ENCODE assay signal across 33 cellular contexts in the genomic region with DNA sequence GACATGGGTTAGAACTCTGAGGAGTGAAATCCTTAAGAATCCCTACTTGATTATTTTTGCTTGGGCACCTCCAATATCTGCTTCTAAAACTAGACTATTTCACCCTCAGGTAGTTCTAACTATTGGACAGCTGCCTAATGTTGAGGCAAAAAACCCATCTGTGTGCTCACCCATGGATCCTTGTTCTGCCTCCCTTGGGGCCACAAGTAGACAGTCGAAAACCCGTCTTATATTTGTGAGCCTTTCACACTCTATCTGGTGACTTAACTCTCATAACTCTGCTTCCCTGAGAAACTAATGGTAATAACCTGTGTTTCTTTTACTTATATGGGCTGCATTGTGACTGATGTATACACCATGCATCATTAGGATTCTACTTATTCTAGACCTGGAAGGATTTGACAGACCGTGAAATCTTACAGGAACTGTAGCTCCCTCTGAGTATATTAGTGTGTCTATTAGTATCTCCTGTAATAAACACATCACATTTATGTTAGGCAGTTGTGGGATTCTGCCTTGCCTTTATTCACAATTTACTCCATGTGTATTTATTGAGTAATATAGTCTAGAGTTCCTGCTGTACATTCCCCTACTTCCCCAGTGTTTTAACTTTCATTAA.
"Had no signal": no experiment of that assay in that cellular context is flagged by ENCODE, and none has a peak within 500 bp of the region (broad histone marks: within the 10 kb centered on the region; RNA-seq: fewer than 3 reads in every experiment).

No MANE protein-coding gene starts in this region.

- H3K4me3 Mint-ChIP-seq: activated CD4-positive, alpha-beta memory T cell treated with anti-CD3 and anti-CD28 coated beads for 36 hours; activated CD4-positive, alpha-beta T cell treated with anti-CD3 and anti-CD28 coated beads for 36 hours; activated CD4-positive, alpha-beta T cell treated with anti-CD3 and anti-CD28 coated beads, Interleukin-2, amount 10 ng/mL, durations not matched to agents 24 days and 14 days; activated CD8-positive, alpha-beta memory T cell treated with anti-CD3 and anti-CD28 coated beads, Interleukin-2, amount 10 ng/mL, durations not matched to agents 7 days and 5 days; activated CD8-positive, alpha-beta T cell treated with anti-CD3 and anti-CD28 coated beads, Interleukin-2, amount 10 ng/mL, durations not matched to agents 7 days and 5 days; activated naive CD4-positive, alpha-beta T cell treated with anti-CD3 and anti-CD28 coated beads for 36 hours; activated naive CD4-positive, alpha-beta T cell treated with anti-CD3 and anti-CD28 coated beads, Interleukin-2, amount 50 U/mL, for 24 hours; activated naive CD8-positive, alpha-beta T cell treated with anti-CD3 and anti-CD28 coated beads for 36 hours; activated naive CD8-positive, alpha-beta T cell treated with anti-CD3 and anti-CD28 coated beads, Interleukin-2, amount 50 U/mL, for 24 hours; activated T-helper 1 cell treated with anti-CD3 and anti-CD28 coated beads, Interleukin-12 subunit alpha, Interleukin-12 subunit beta, Interleukin-2, Interleukin-4 antibody, amounts not matched to agents 30 ng/mL and 10 ng/mL and 1 ng/mL, durations not matched to agents 14 hours and 24 hours and 36 hours; brain had no signal

- H3K36me3 Mint-ChIP-seq: activated CD4-positive, alpha-beta memory T cell treated with anti-CD3 and anti-CD28 coated beads for 36 hours; activated CD8-positive, alpha-beta memory T cell treated with anti-CD3 and anti-CD28 coated beads, Interleukin-2, amount 10 ng/mL, durations not matched to agents 7 days and 5 days; activated naive CD4-positive, alpha-beta T cell treated with anti-CD3 and anti-CD28 coated beads, Interleukin-2, amount 50 U/mL, for 24 hours; activated naive CD8-positive, alpha-beta T cell treated with anti-CD3 and anti-CD28 coated beads for 36 hours; brain had no signal

- FAIRE-seq: endometrium, endothelial cell of umbilical vein had no signal

- H3K9me3 ChIP-seq: ascending aorta, breast epithelium, colonic mucosa, esophagus squamous epithelium, gastroesophageal sphincter had no signal

- H2AFZ ChIP-seq: hepatocyte had no signal

- H3K36me3 ChIP-seq: ascending aorta, breast epithelium, cardiac muscle cell, colonic mucosa, esophagus squamous epithelium, gastroesophageal sphincter, heart right ventricle had no signal

- ATAC-seq: activated CD4-positive, alpha-beta T cell treated with anti-CD3 and anti-CD28 coated beads for 36 hours; activated CD8-positive, alpha-beta memory T cell treated with anti-CD3 and anti-CD28 coated beads, Interleukin-2, amount 10 ng/mL, durations not matched to agents 7 days and 5 days; activated CD8-positive, alpha-beta T cell treated with anti-CD3 and anti-CD28 coated beads, Interleukin-2, amount 10 ng/mL, durations not matched to agents 7 days and 5 days; activated naive CD8-positive, alpha-beta T cell treated with anti-CD3 and anti-CD28 coated beads, Interleukin-2, amount 50 U/mL, for 24 hours; gastroesophageal sphincter; heart right ventricle had no signal

- H3K27ac ChIP-seq: ascending aorta, breast epithelium, cardiac muscle cell, colonic mucosa, epithelial cell of prostate, esophagus squamous epithelium, gastroesophageal sphincter, heart right ventricle, hepatocyte had no signal

- H3K27me3 ChIP-seq: ascending aorta, breast epithelium, cardiac muscle cell, colonic mucosa, esophagus squamous epithelium, gastroesophageal sphincter, heart right ventricle, hepatocyte had no signal

- H3K4me3 ChIP-seq: ascending aorta, breast epithelium, cardiac muscle cell, colonic mucosa, esophagus squamous epithelium, gastroesophageal sphincter, heart right ventricle, hepatocyte had no signal

- H3K4me1 Mint-ChIP-seq: activated CD4-positive, alpha-beta T cell treated with anti-CD3 and anti-CD28 coated beads for 36 hours; activated CD4-positive, alpha-beta T cell treated with anti-CD3 and anti-CD28 coated beads, Interleukin-2, amount 10 ng/mL, durations not matched to agents 24 days and 14 days; activated CD8-positive, alpha-beta memory T cell treated with anti-CD3 and anti-CD28 coated beads, Interleukin-2, amount 10 ng/mL, durations not matched to agents 7 days and 5 days; activated naive CD4-positive, alpha-beta T cell treated with anti-CD3 and anti-CD28 coated beads, Interleukin-2, amount 50 U/mL, for 24 hours; activated naive CD8-positive, alpha-beta T cell treated with anti-CD3 and anti-CD28 coated beads for 36 hours; activated naive CD8-positive, alpha-beta T cell treated with anti-CD3 and anti-CD28 coated beads, Interleukin-2, amount 50 U/mL, for 24 hours; brain had no signal

- H3K4me2 ChIP-seq: hepatocyte had no signal

- H3K4me1 ChIP-seq: ascending aorta, breast epithelium, colonic mucosa, esophagus squamous epithelium, gastroesophageal sphincter had no signal

- H3K27me3 Mint-ChIP-seq: activated CD4-positive, alpha-beta memory T cell treated with anti-CD3 and anti-CD28 coated beads for 36 hours; activated CD8-positive, alpha-beta memory T cell treated with anti-CD3 and anti-CD28 coated beads, Interleukin-2, amount 10 ng/mL, durations not matched to agents 7 days and 5 days; activated naive CD4-positive, alpha-beta T cell treated with anti-CD3 and anti-CD28 coated beads, Interleukin-2, amount 50 U/mL, for 24 hours; activated naive CD8-positive, alpha-beta T cell treated with anti-CD3 and anti-CD28 coated beads for 36 hours; activated naive CD8-positive, alpha-beta T cell treated with anti-CD3 and anti-CD28 coated beads, Interleukin-2, amount 50 U/mL, for 24 hours; brain had no signal

- H3K9me3 Mint-ChIP-seq: activated CD4-positive, alpha-beta memory T cell treated with anti-CD3 and anti-CD28 coated beads for 36 hours; activated CD4-positive, alpha-beta T cell treated with anti-CD3 and anti-CD28 coated beads, Interleukin-2, amount 10 ng/mL, durations not matched to agents 24 days and 14 days; activated naive CD4-positive, alpha-beta T cell treated with anti-CD3 and anti-CD28 coated beads for 36 hours; activated naive CD4-positive, alpha-beta T cell treated with anti-CD3 and anti-CD28 coated beads, Interleukin-2, amount 50 U/mL, for 24 hours; activated naive CD8-positive, alpha-beta T cell treated with anti-CD3 and anti-CD28 coated beads, Interleukin-2, amount 50 U/mL, for 24 hours; activated T-helper 1 cell treated with anti-CD3 and anti-CD28 coated beads, Interleukin-12 subunit alpha, Interleukin-12 subunit beta, Interleukin-2, Interleukin-4 antibody, amounts not matched to agents 30 ng/mL and 10 ng/mL and 1 ng/mL, durations not matched to agents 14 hours and 24 hours and 36 hours; activated T-helper 2 cell treated with anti-CD3 and anti-CD28 coated beads, Interferon-gamma antibody, Interleukin-2, Interleukin-4, amounts not matched to agents 10 μg/mL and 5 μg/mL and 100 μg/mL, durations not matched to agents 14 hours and 24 hours and 36 hours had no signal

- H3K79me2 ChIP-seq: hepatocyte had no signal

- DNase-seq: activated CD4-positive, alpha-beta memory T cell treated with anti-CD3 and anti-CD28 coated beads for 36 hours; activated CD4-positive, alpha-beta T cell treated with anti-CD3 and anti-CD28 coated beads for 36 hours; activated CD4-positive, alpha-beta T cell treated with anti-CD3 and anti-CD28 coated beads, Interleukin-2, amount 10 ng/mL, durations not matched to agents 24 days and 14 days; activated CD4-positive, CD25-positive, alpha-beta regulatory T cell; activated CD4-positive, CD25-positive, alpha-beta regulatory T cell treated with anti-CD3 and anti-CD28 coated beads, Interleukin-2, amount 50 U/mL, for 72 hours; activated CD8-positive, alpha-beta memory T cell treated with anti-CD3 and anti-CD28 coated beads, Interleukin-2, amount 10 ng/mL, durations not matched to agents 7 days and 5 days; activated CD8-positive, alpha-beta memory T cell treated with anti-CD3 and anti-CD28 coated beads, Interleukin-2, amount 50 U/mL, for 4 hours; activated CD8-positive, alpha-beta T cell treated with anti-CD3 and anti-CD28 coated beads, Interleukin-2, amount 10 ng/mL, durations not matched to agents 7 days and 5 days; activated effector memory CD4-positive, alpha-beta T cell treated with anti-CD3 and anti-CD28 coated beads, Interleukin-2, amount 50 U/mL, for 16 hours; activated naive CD4-positive, alpha-beta T cell treated with anti-CD3 and anti-CD28 coated beads for 36 hours; activated naive CD8-positive, alpha-beta T cell treated with anti-CD3 and anti-CD28 coated beads for 36 hours; activated naive CD8-positive, alpha-beta T cell treated with anti-CD3 and anti-CD28 coated beads, Interleukin-2, amount 50 U/mL, for 24 hours; activated T-cell treated with anti-CD3 and anti-CD28 coated beads, Interleukin-2, amount 50 U/mL, for 1 hour; activated T-cell treated with anti-CD3 and anti-CD28 coated beads, Interleukin-2, amount 50 U/mL, for 48 hours; central memory CD4-positive, alpha-beta T cell; cerebellar nuclear complex; colonic mucosa; effector CD8-positive, alpha-beta T cell; esophagus squamous epithelium; foreskin melanocyte; heart right ventricle had no signal

- H3K27ac Mint-ChIP-seq: activated CD4-positive, alpha-beta memory T cell treated with anti-CD3 and anti-CD28 coated beads for 36 hours; activated CD4-positive, alpha-beta T cell treated with anti-CD3 and anti-CD28 coated beads for 36 hours; activated CD4-positive, alpha-beta T cell treated with anti-CD3 and anti-CD28 coated beads, Interleukin-2, amount 10 ng/mL, durations not matched to agents 24 days and 14 days; activated CD8-positive, alpha-beta memory T cell treated with anti-CD3 and anti-CD28 coated beads, Interleukin-2, amount 10 ng/mL, durations not matched to agents 7 days and 5 days; activated CD8-positive, alpha-beta T cell treated with anti-CD3 and anti-CD28 coated beads, Interleukin-2, amount 10 ng/mL, durations not matched to agents 7 days and 5 days; activated naive CD4-positive, alpha-beta T cell treated with anti-CD3 and anti-CD28 coated beads for 36 hours; activated naive CD4-positive, alpha-beta T cell treated with anti-CD3 and anti-CD28 coated beads, Interleukin-2, amount 50 U/mL, for 24 hours; activated naive CD8-positive, alpha-beta T cell treated with anti-CD3 and anti-CD28 coated beads for 36 hours; activated naive CD8-positive, alpha-beta T cell treated with anti-CD3 and anti-CD28 coated beads, Interleukin-2, amount 50 U/mL, for 24 hours; activated T-helper 1 cell treated with anti-CD3 and anti-CD28 coated beads, Interleukin-12 subunit alpha, Interleukin-12 subunit beta, Interleukin-2, Interleukin-4 antibody, amounts not matched to agents 30 ng/mL and 10 ng/mL and 1 ng/mL, durations not matched to agents 14 hours and 24 hours and 36 hours; activated T-helper 2 cell treated with anti-CD3 and anti-CD28 coated beads, Interferon-gamma antibody, Interleukin-2, Interleukin-4, amounts not matched to agents 10 μg/mL and 5 μg/mL and 100 μg/mL, durations not matched to agents 14 hours and 24 hours and 36 hours; brain had no signal
